ENCODE assay signal across 18 cellular contexts in genomic region chr4:165191253-165191652, GRCh38.
"Had no signal": no experiment of that assay in that cellular context is flagged by ENCODE, and none has a peak within 500 bp of the region (broad histone marks: within the 10 kb centered on the region; RNA-seq: fewer than 3 reads in every experiment).

No MANE protein-coding gene starts in this region.

- H3K4me3 ChIP-seq: body of pancreas, esophagus squamous epithelium, hepatocyte, left ventricle myocardium inferior, mucosa of descending colon, transverse colon, vagina had no signal

- DNase-seq: activated CD4-positive, alpha-beta T cell treated with anti-CD3 and anti-CD28 coated beads for 1 hour; activated gamma-delta T cell treated with Interleukin-2 at 50 U/mL for 16 hours; amniotic stem cell; body of pancreas; cortex of kidney; effector CD8-positive, alpha-beta T cell; esophagus squamous epithelium; kidney; left ventricle myocardium inferior; mucosa of descending colon; naive thymus-derived CD4-positive, alpha-beta T cell; transverse colon had no signal

- ATAC-seq: body of pancreas; mucosa of descending colon; naive thymus-derived CD4-positive, alpha-beta T cell had no signal

- H3K4me1 ChIP-seq: body of pancreas, esophagus squamous epithelium, left ventricle myocardium inferior, transverse colon, vagina had no signal

- H3K4me3 Mint-ChIP-seq: memory B cell; naive thymus-derived CD4-positive, alpha-beta T cell; stimulated activated memory B cell treated with anti-CD40 and anti-IgM and Interleukin-4, amounts not matched to agents 10 μg/mL and 1 μg/mL and 100 μg/mL, for 72 hours had no signal

- H3K27me3 Mint-ChIP-seq: naive thymus-derived CD4-positive, alpha-beta T cell; stimulated activated memory B cell treated with anti-CD40 and anti-IgM and Interleukin-4, amounts not matched to agents 10 μg/mL and 1 μg/mL and 100 μg/mL, for 72 hours had no signal

- H3K79me2 ChIP-seq: hepatocyte had no signal

- H3K9me3 Mint-ChIP-seq: stimulated activated memory B cell treated with anti-CD40 and anti-IgM and Interleukin-4, amounts not matched to agents 10 μg/mL and 1 μg/mL and 100 μg/mL, for 72 hours had no signal

- H3K36me3 ChIP-seq: esophagus squamous epithelium, left ventricle myocardium inferior, neutrophil, transverse colon, vagina had no signal

- H2AFZ ChIP-seq: hepatocyte had no signal

- H3K27ac ChIP-seq: body of pancreas, esophagus squamous epithelium, hepatocyte, left ventricle myocardium inferior, neutrophil, transverse colon, vagina had no signal

- FAIRE-seq: endothelial cell of umbilical vein, kidney had no signal

- H3K9me3 ChIP-seq: body of pancreas, esophagus squamous epithelium, left ventricle myocardium inferior, mucosa of descending colon, neutrophil, transverse colon, vagina had no signal

- H3K36me3 Mint-ChIP-seq: memory B cell; stimulated activated memory B cell treated with anti-CD40 and anti-IgM and Interleukin-4, amounts not matched to agents 10 μg/mL and 1 μg/mL and 100 μg/mL, for 72 hours had no signal

- H3K4me1 Mint-ChIP-seq: memory B cell; stimulated activated memory B cell treated with anti-CD40 and anti-IgM and Interleukin-4, amounts not matched to agents 10 μg/mL and 1 μg/mL and 100 μg/mL, for 72 hours had no signal

- H3K27me3 ChIP-seq: body of pancreas, esophagus squamous epithelium, hepatocyte, neutrophil, transverse colon, vagina had no signal

- H3K27ac Mint-ChIP-seq: memory B cell; stimulated activated memory B cell treated with anti-CD40 and anti-IgM and Interleukin-4, amounts not matched to agents 10 μg/mL and 1 μg/mL and 100 μg/mL, for 72 hours had no signal

- H3K4me2 ChIP-seq: hepatocyte had no signal
